ENCODE assay signal across 8 cellular contexts in the genomic region with DNA sequence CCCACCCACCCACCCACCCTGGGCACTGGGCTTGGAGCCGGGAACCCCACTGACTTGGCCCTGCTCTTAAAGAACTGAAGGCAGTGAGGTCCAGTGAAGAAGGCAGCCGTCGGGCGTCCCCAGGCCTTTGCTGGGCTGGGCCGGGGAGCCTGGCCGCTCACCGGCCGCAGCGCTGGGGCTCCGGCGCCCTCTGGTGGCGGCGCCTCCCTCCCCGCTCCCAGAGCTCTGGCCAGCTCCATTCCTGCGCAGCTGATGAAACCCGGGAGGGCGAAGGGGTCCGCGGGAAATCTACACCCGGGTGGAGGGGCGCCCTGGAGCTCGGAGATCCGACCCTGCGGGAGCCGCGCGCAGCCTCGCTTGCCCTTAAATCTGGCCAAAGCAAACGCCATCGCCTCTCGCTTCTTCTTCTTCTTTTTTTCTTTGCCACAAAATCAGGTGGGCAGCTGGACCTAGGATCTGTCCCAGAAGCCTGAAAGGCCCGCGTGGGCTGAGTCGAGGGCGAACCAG. TPM values are rescaled to one million over a fixed set of nuclear protein-coding genes. Genes with fewer than 3 reads are reported as not detected.
DNase-seq lines count a peak whose midpoint lies in the region; ATAC-seq and TF ChIP-seq lines count a peak whose summit lies in the region.

No MANE protein-coding gene starts in this region.

- ATAC-seq in HG02938 (IDR thresholded peaks at IDR 0.05; ENCODE audit: unreplicated experiment) (peak; percentile 52), HG02884 (IDR thresholded peaks at IDR 0.05; ENCODE audit: unreplicated experiment) (no peak)

- H3K27ac Mint-ChIP-seq in mesothelial cell of epicardium: no peak overlapping the region
- no peak overlapping the region for H3K27ac Mint-ChIP-seq in type B pancreatic cell

- TF ChIP-seq CTCF in mesothelial cell of epicardium (IDR thresholded peaks at IDR 0.05; ENCODE audit: unreplicated experiment): peak; percentile 88
- peak; percentile 95 for TF ChIP-seq CTCF in type B pancreatic cell (conservative IDR thresholded peaks at IDR 0.05)

- peaks cover 22% of the 10 kb centered on the region for H3K4me1 Mint-ChIP-seq in mesothelial cell of epicardium
- peaks cover 12% of the 10 kb centered on the region for H3K4me1 Mint-ChIP-seq in type B pancreatic cell (ENCODE audit: unreplicated experiment)

- DNase-seq in A172 (ENCODE audit: low spot score) (peak; percentile 46), EL (peak; percentile 74), UCSD-AML1 (lab: John Stamatoyannopoulos, UW; ENCODE audit: unreplicated experiment) (peak; percentile 50), epidermal melanocyte (ENCODE audit: insufficient read length, low spot score) (peak; percentile 83), mesothelial cell of epicardium (ENCODE audit: low spot score in 2 of 2, unreplicated experiment in 2 of 2) (peak; percentile 57 to 86), type B pancreatic cell (ENCODE audit: extremely low spot score, unreplicated experiment) (peak; percentile 82)

- no peaks in the 10 kb centered on the region for H3K36me3 Mint-ChIP-seq in mesothelial cell of epicardium
- no peaks in the 10 kb centered on the region for H3K36me3 Mint-ChIP-seq in type B pancreatic cell

- H3K4me3 Mint-ChIP-seq in mesothelial cell of epicardium: no peak overlapping the region
- H3K4me3 Mint-ChIP-seq in type B pancreatic cell: peak overlapping the region; percentile 49

- H3K9me3 Mint-ChIP-seq in mesothelial cell of epicardium (no peaks in the 10 kb centered on the region), type B pancreatic cell (no peaks in the 10 kb centered on the region)

- H3K27me3 Mint-ChIP-seq in mesothelial cell of epicardium (ENCODE audit: low read depth) (peaks cover 55% of the 10 kb centered on the region), type B pancreatic cell (peaks cover 41% of the 10 kb centered on the region)

RNA-seq across cellular contexts. Expression of a gene that starts 1.7 kb away (rescaled TPM):
- 0.02 TPM in 1 of 2 replicates, not detected in the other for total RNA-seq in A172 (2014; rRNA removed; shearing (Covaris generic))
- total RNA-seq in mesothelial cell of epicardium: 42.4 to 48.4 TPM (median 45.8 TPM) in 3 replicates
- 25.7 and 137 TPM in 2 replicates for total RNA-seq in type B pancreatic cell (ENCODE audit: low replicate concordance)

Comparison
In these comparisons a context has a peak if more than half of its experiments do, and no peak if none do; other contexts are left out.
1. RNA of a gene that starts 1.7 kb away (total RNA-seq): 25.7 to 137 TPM in type B pancreatic cell and 42.4 to 48.4 TPM in mesothelial cell of epicardium; 0.02 TPM in A172; every median in the first group is over 10 times any median in the second.
2. Peak in every context shown above with its lines, with median percentiles within 50 percentile points of each other: DNase-seq.